Comparison of ENCODE assay signal across 7 cellular contexts in genomic region chr5:126843375-126843774, GRCh38.
DNase-seq lines count a peak whose midpoint lies in the region; ATAC-seq and TF ChIP-seq lines count a peak whose summit lies in the region.
"Not testable (repeated sequence)": the region's sequence is repeated elsewhere in the genome, so short reads cannot be mapped to it uniquely, and the experiment has no call there.

No MANE protein-coding gene starts in this region.

- H3K4me3 Mint-ChIP-seq in H9, result peak overlapping the region; percentile 50 to 89; a peak in 4 of 5 replicates
- not testable (repeated sequence) for H3K4me3 Mint-ChIP-seq in activated T-cell treated with anti-CD3 and anti-CD28 coated beads, Interleukin-2, amount 50 U/mL, for 24 hours; natural killer cell; stimulated activated naive B cell treated with anti-CD40 and anti-IgM and Interleukin-4, amounts not matched to agents 10 μg/mL and 1 μg/mL and 100 μg/mL, for 72 hours
- H3K4me3 Mint-ChIP-seq in effector memory CD8-positive, alpha-beta T cell, result peak overlapping the region in 1 of 2 donors; percentile 49

- not testable (repeated sequence) for H3K23ac ChIP-seq in H9 (ENCODE audit: insufficient read length, low read depth, low read length)

- not testable (repeated sequence) for H4K91ac ChIP-seq in H9 (ENCODE audit: insufficient read length, low read depth, low read length)

- H2BK15ac ChIP-seq in H9 (ENCODE audit: low read depth, low read length), result not testable (repeated sequence)

- H3K79me2 ChIP-seq in H9 (ENCODE audit: insufficient read depth, low read length), result not testable (repeated sequence)

- H3K27me3 Mint-ChIP-seq in H9 (ENCODE audit: low read depth); activated T-cell treated with anti-CD3 and anti-CD28 coated beads, Interleukin-2, amount 50 U/mL, for 24 hours; effector memory CD8-positive, alpha-beta T cell; natural killer cell (ENCODE audit: low read depth in 2 of 2); stimulated activated naive B cell treated with anti-CD40 and anti-IgM and Interleukin-4, amounts not matched to agents 10 μg/mL and 1 μg/mL and 100 μg/mL, for 72 hours: not testable (repeated sequence)

- H2BK120ac ChIP-seq in H9 (ENCODE audit: low read depth, low read length, poor library complexity, severe bottlenecking), result not testable (repeated sequence)

- intact Hi-C loops in natural killer cell (cut with micrococcal nuclease), result not testable (repeated sequence)

- H3K79me1 ChIP-seq in H9 (ENCODE audit: insufficient read depth, low read depth, low read length, poor library complexity, severe bottlenecking), result not testable (repeated sequence)

- H2BK5ac ChIP-seq in H9 (ENCODE audit: insufficient read length, low read length), result not testable (repeated sequence)

- H3K18ac ChIP-seq in H9 (ENCODE audit: insufficient read length, low read depth, low read length), result not testable (repeated sequence)

- not testable (repeated sequence) for H3K27ac ChIP-seq in H9 (ENCODE audit: insufficient read length, low read depth, low read length); WERI-Rb-1

- not testable (repeated sequence) for H3K9me3 Mint-ChIP-seq in H9; activated T-cell treated with anti-CD3 and anti-CD28 coated beads, Interleukin-2, amount 50 U/mL, for 24 hours; effector memory CD8-positive, alpha-beta T cell; natural killer cell; stimulated activated naive B cell treated with anti-CD40 and anti-IgM and Interleukin-4, amounts not matched to agents 10 μg/mL and 1 μg/mL and 100 μg/mL, for 72 hours

- peak overlapping the region; percentile 83 to 95 (median 93); a peak in 6 of 7 replicates for H3K27ac Mint-ChIP-seq in H9
- peak overlapping the region; percentile 7 for H3K27ac Mint-ChIP-seq in activated T-cell treated with anti-CD3 and anti-CD28 coated beads, Interleukin-2, amount 50 U/mL, for 24 hours
- H3K27ac Mint-ChIP-seq in effector memory CD8-positive, alpha-beta T cell, result peak overlapping the region; percentile 28 to 33
- H3K27ac Mint-ChIP-seq in natural killer cell, result peak overlapping the region; percentile 52 to 76
- peak overlapping the region; percentile 60 for H3K27ac Mint-ChIP-seq in stimulated activated naive B cell treated with anti-CD40 and anti-IgM and Interleukin-4, amounts not matched to agents 10 μg/mL and 1 μg/mL and 100 μg/mL, for 72 hours

- TF ChIP-seq CTCF in H9 (conservative IDR thresholded peaks at IDR 0.05); WERI-Rb-1 (IDR thresholded peaks at IDR 0.05; ENCODE audit: low read depth, low read length); natural killer cell (IDR thresholded peaks at IDR 0.05): not testable (repeated sequence)

- H3K4ac ChIP-seq in H9 (ENCODE audit: low read depth, low read length), result not testable (repeated sequence)

- H2AFZ ChIP-seq in H9 (ENCODE audit: low read length), result not testable (repeated sequence)

- peak overlapping the region; percentile 23 for H3K9ac ChIP-seq in H9 (ENCODE audit: extremely low read depth, insufficient read length, low read length)
- peak overlapping the region; percentile 81 for H3K9ac ChIP-seq in iPS-15b (ENCODE audit: low read depth, low read length)

- H3K23me2 ChIP-seq in H9 (ENCODE audit: insufficient read length, low read depth, low read length, poor library complexity, severe bottlenecking), result not testable (repeated sequence)

- H3K27me3 ChIP-seq in H9 (ENCODE audit: insufficient read depth, low read length); WERI-Rb-1 (ENCODE audit: insufficient read depth, low read depth, severe bottlenecking); iPS-15b (ENCODE audit: control insufficient read depth, insufficient read depth, low read length): not testable (repeated sequence)

- not testable (repeated sequence) for H3T11ph ChIP-seq in H9 (ENCODE audit: low read length)

- not testable (repeated sequence) for H3K9me3 ChIP-seq in H9 (ENCODE audit: control insufficient read depth, low read depth, low read length); WERI-Rb-1 (ENCODE audit: severe bottlenecking); iPS-15b (ENCODE audit: control insufficient read depth, insufficient read depth, low read length)

- H2AK5ac ChIP-seq in H9 (ENCODE audit: insufficient read length, low read length), result not testable (repeated sequence)

- H3K4me2 ChIP-seq in H9 (ENCODE audit: insufficient read depth, insufficient read length, low read length), result peak overlapping the region; percentile 55

- H2BK12ac ChIP-seq in H9 (ENCODE audit: insufficient read length, low read depth, low read length), result not testable (repeated sequence)

- not testable (repeated sequence) for H4K5ac ChIP-seq in H9 (ENCODE audit: insufficient read length, low read depth, low read length)

- peaks cover 0 to 25% (median 6%) of the 10 kb centered on the region in 3 experiments; a peak in 5 of 7 replicates for H3K36me3 Mint-ChIP-seq in H9 (ENCODE audit: insufficient read depth in 1 of 3, low read depth in 3 of 3)
- peaks cover 28% of the 10 kb centered on the region for H3K36me3 Mint-ChIP-seq in activated T-cell treated with anti-CD3 and anti-CD28 coated beads, Interleukin-2, amount 50 U/mL, for 24 hours (ENCODE audit: low read depth)
- not testable (repeated sequence) for H3K36me3 Mint-ChIP-seq in effector memory CD8-positive, alpha-beta T cell (ENCODE audit: insufficient read depth); natural killer cell
- H3K36me3 Mint-ChIP-seq in stimulated activated naive B cell treated with anti-CD40 and anti-IgM and Interleukin-4, amounts not matched to agents 10 μg/mL and 1 μg/mL and 100 μg/mL, for 72 hours, result peaks cover 9 to 40% of the 10 kb centered on the region in 2 donors

- not testable (repeated sequence) for H3K14ac ChIP-seq in H9 (ENCODE audit: insufficient read depth, low read length)

- not testable (repeated sequence) for DNase-seq in H9; activated T-cell treated with anti-CD3 and anti-CD28 coated beads, Interleukin-2, amount 50 U/mL, for 24 hours; effector memory CD8-positive, alpha-beta T cell; natural killer cell; stimulated activated naive B cell treated with anti-CD40 and anti-IgM and Interleukin-4, amounts not matched to agents 10 μg/mL and 1 μg/mL and 100 μg/mL, for 72 hours
- DNase-seq in WERI-Rb-1, result peak; percentile 30

- ATAC-seq in effector memory CD8-positive, alpha-beta T cell (replicated peaks); natural killer cell; stimulated activated naive B cell treated with anti-CD40 and anti-IgM and Interleukin-4, amounts not matched to agents 10 μg/mL and 1 μg/mL and 100 μg/mL, for 72 hours (replicated peaks): not testable (repeated sequence)

- H4K8ac ChIP-seq in H9 (replicated peaks; ENCODE audit: insufficient read length, low read depth, low read length), result not testable (repeated sequence)

- not testable (repeated sequence) for H4K20me1 ChIP-seq in H9 (ENCODE audit: control insufficient read depth, insufficient read depth, insufficient read length)

- H3K4me1 ChIP-seq in H9 (ENCODE audit: insufficient read depth, low read length), result not testable (repeated sequence)
- H3K4me1 ChIP-seq in iPS-15b (ENCODE audit: control insufficient read depth, insufficient read depth, low read length), result peaks cover 25% of the 10 kb centered on the region

- H3K4me3 ChIP-seq in WERI-Rb-1 (ENCODE audit: low read depth, low read length), result not testable (repeated sequence)
- H3K4me3 ChIP-seq in iPS-15b (ENCODE audit: low read depth, low read length), result peak overlapping the region; percentile 56

- H2BK20ac ChIP-seq in H9 (ENCODE audit: low read depth, low read length, poor library complexity, severe bottlenecking), result not testable (repeated sequence)

- H3K4me1 Mint-ChIP-seq in H9 (peaks cover 80 to 88% of the 10 kb centered on the region in 2 experiments), natural killer cell (peaks cover 20 to 39% of the 10 kb centered on the region in 2 donors)
- peaks cover 33% of the 10 kb centered on the region for H3K4me1 Mint-ChIP-seq in activated T-cell treated with anti-CD3 and anti-CD28 coated beads, Interleukin-2, amount 50 U/mL, for 24 hours (ENCODE audit: low read depth)
- peaks cover 8 to 20% of the 10 kb centered on the region in 2 donors for H3K4me1 Mint-ChIP-seq in effector memory CD8-positive, alpha-beta T cell (ENCODE audit: low read depth in 2 of 2)
- peaks cover 22 to 35% of the 10 kb centered on the region in 2 donors for H3K4me1 Mint-ChIP-seq in stimulated activated naive B cell treated with anti-CD40 and anti-IgM and Interleukin-4, amounts not matched to agents 10 μg/mL and 1 μg/mL and 100 μg/mL, for 72 hours

- not testable (repeated sequence) for H3K56ac ChIP-seq in H9 (ENCODE audit: insufficient read length, low read depth, low read length)

- no CpG with 5 or more reads among the region's 11 CpGs for WGBS in H9 (ENCODE audit: extremely low coverage, insufficient read length, low lambda C conversion rate)

- H3K36me3 ChIP-seq in WERI-Rb-1; iPS-15b (ENCODE audit: control insufficient read depth, insufficient read depth, low read length): not testable (repeated sequence)

Comparison
In these comparisons a context has a peak if more than half of its experiments do, and no peak if none do; other contexts are left out.
1. H3K27ac Mint-ChIP-seq: peak in every context shown above with its lines; median percentile 93 in H9; 64 in natural killer cell; 60 in stimulated activated naive B cell treated with anti-CD40 and anti-IgM and Interleukin-4, amounts not matched to agents 10 μg/mL and 1 μg/mL and 100 μg/mL, for 72 hours; 30 in effector memory CD8-positive, alpha-beta T cell; 7 in activated T-cell treated with anti-CD3 and anti-CD28 coated beads, Interleukin-2, amount 50 U/mL, for 24 hours.